ENCODE assay signal across 8 cellular contexts in the genomic region with DNA sequence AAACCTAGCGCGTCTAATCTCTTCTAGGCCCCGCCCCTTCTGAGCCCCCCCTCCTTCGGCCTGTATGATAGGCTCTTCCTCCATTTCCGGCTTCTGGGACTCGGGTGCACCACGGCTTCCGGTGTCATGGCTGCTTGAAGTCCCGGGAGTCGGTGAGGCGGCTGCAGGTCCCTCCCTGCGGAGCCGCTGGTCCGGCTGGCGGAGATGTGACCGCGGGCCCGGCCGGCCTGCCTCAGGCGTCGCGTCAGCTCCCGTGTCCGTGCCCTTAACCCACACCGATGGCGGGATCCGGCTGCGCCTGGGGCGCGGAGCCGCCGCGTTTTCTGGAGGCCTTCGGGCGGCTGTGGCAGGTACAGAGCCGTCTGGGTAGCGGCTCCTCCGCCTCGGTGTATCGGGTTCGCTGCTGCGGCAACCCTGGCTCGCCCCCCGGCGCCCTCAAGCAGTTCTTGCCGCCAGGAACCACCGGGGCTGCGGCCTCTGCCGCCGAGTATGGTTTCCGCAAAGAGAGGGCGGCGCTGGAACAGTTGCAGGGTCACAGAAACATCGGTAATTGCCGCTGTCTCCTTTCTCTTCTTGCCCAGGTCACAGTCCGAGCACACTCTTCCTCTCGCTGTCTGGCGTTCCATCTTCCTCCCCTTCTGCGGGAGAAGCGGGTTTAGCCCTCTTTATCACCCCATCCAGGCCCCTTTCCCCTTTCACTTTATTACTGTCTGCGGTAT. TPM values are rescaled to one million over a fixed set of nuclear protein-coding genes. Genes with fewer than 3 reads are reported as not detected.
A peak's percentile ranks its signal among the peaks of the same experiment; 100 is the strongest.
DNase-seq lines count a peak whose midpoint lies in the region; ATAC-seq and TF ChIP-seq lines count a peak whose summit lies in the region.

A gene with protein sequence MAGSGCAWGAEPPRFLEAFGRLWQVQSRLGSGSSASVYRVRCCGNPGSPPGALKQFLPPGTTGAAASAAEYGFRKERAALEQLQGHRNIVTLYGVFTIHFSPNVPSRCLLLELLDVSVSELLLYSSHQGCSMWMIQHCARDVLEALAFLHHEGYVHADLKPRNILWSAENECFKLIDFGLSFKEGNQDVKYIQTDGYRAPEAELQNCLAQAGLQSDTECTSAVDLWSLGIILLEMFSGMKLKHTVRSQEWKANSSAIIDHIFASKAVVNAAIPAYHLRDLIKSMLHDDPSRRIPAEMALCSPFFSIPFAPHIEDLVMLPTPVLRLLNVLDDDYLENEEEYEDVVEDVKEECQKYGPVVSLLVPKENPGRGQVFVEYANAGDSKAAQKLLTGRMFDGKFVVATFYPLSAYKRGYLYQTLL (plus strand): TSS at position 96 of the 719 bp plus-strand sequence. CDS start 183 bp downstream, at position 279.

- peaks cover 1% of the 10 kb centered on the region for H3K27me3 ChIP-seq in AG04450 (ENCODE audit: control insufficient read depth, insufficient read depth, low read length)
- H3K27me3 ChIP-seq in WERI-Rb-1 (ENCODE audit: insufficient read depth, low read depth, severe bottlenecking) = no peaks in the 10 kb centered on the region
- no peaks in the 10 kb centered on the region for H3K27me3 ChIP-seq in breast epithelium
- no peaks in the 10 kb centered on the region for H3K27me3 ChIP-seq in iPS-20b (ENCODE audit: insufficient read depth, low read length)

- H3K4me1 ChIP-seq in breast epithelium (no peaks in the 10 kb centered on the region), iPS-20b (ENCODE audit: insufficient read depth, low read length) (peaks cover 9% of the 10 kb centered on the region; the same call in 1 of the 2 replicates)

- intact Hi-C loops in breast epithelium (cut with DNase I; ENCODE audit: low total_unique reads) = loop anchor here (10.0 kb wide), 1 partner anchor 1623 kb away; no protein-coding TSS in a partner anchor

- TF ChIP-seq CTCF in AG04450 (IDR thresholded peaks at IDR 0.05; ENCODE audit: low read depth, low read length) (no peak), WERI-Rb-1 (IDR thresholded peaks at IDR 0.05; ENCODE audit: low read depth, low read length) (0 out of 2 replicates have a peak, but pooled peaks have one; percentile 22), breast epithelium (IDR thresholded peaks at IDR 0.05) (no peak)

- DNase-seq in AG04450 (ENCODE audit: low read depth, low spot score) (peak; percentile 63), NCI-H2227 (lab: John Stamatoyannopoulos, UW; ENCODE audit: unreplicated experiment) (peak; percentile 91), WERI-Rb-1 (peak; percentile 97), breast epithelium (ENCODE audit: low spot score in 2 of 2) (peak; percentile 86 to 89)

- ATAC-seq in GM18909 (IDR thresholded peaks at IDR 0.05; ENCODE audit: poor library complexity, unreplicated experiment) (peak; percentile 97), HG03159 (IDR thresholded peaks at IDR 0.05; ENCODE audit: unreplicated experiment) (peak; percentile 97)

- peaks cover 39% of the 10 kb centered on the region for H3K36me3 ChIP-seq in WERI-Rb-1
- H3K36me3 ChIP-seq in breast epithelium = no peaks in the 10 kb centered on the region
- peaks cover 29% of the 10 kb centered on the region for H3K36me3 ChIP-seq in iPS-20b (ENCODE audit: insufficient read depth, low read depth, low read length)

- H3K4me3 ChIP-seq in AG04450 (ENCODE audit: low read depth, low read length) (peak within 1 kb of the TSS; percentile 90), WERI-Rb-1 (ENCODE audit: low read depth, low read length) (peak within 1 kb of the TSS; percentile 88), breast epithelium (peak within 1 kb of the TSS; percentile 77 to 99 (median 93)), iPS-20b (ENCODE audit: low read length) (peak within 1 kb of the TSS; percentile 98), skin epidermis (peak within 1 kb of the TSS; percentile 71 to 100 (median 98))

- H3K27ac ChIP-seq in AG04450 (ENCODE audit: low read depth, low read length) (peak within 1 kb of the TSS; percentile 77), WERI-Rb-1 (peak within 1 kb of the TSS; percentile 75), breast epithelium (peak within 1 kb of the TSS; percentile 90 to 93), iPS-20b (ENCODE audit: low read length) (no peak within 1 kb of the TSS), skin epidermis (peak within 1 kb of the TSS; percentile 86 to 98 (median 94))

- CTCF ChIA-PET in AG04450 (lab: Charles Lee) = no interaction called here

- peak; percentile 23 for TF ChIP-seq POLR2A in breast epithelium (IDR thresholded peaks at IDR 0.05)

- POLR2A ChIA-PET in AG04450 (lab: Yijun Ruan, JAX) = no interaction called here

- H3K9me3 ChIP-seq in AG04450 (ENCODE audit: control insufficient read depth, insufficient read depth, low read length) (no peaks in the 10 kb centered on the region; the same call in 1 of the 2 replicates), WERI-Rb-1 (ENCODE audit: severe bottlenecking) (peaks cover 8% of the 10 kb centered on the region), breast epithelium (no peaks in the 10 kb centered on the region), iPS-20b (ENCODE audit: insufficient read depth, low read depth, low read length) (no peaks in the 10 kb centered on the region)

- H3K9ac ChIP-seq in iPS-20b (ENCODE audit: low read depth, low read length) = peak within 1 kb of the TSS; percentile 94

RNA-seq across cellular contexts. Expression of the gene that starts here (rescaled TPM):
- polyA plus RNA-seq in AG04450 (2011; rRNA removed) = 34.7 and 48.2 TPM in 2 replicates
- polyA minus RNA-seq in AG04450 (2011; rRNA and poly(A)+ RNA removed) = 38.7 and 70.0 TPM in 2 replicates
- 10 to 100 TPM; 44.9 to 68.9 (median 63.8) TPM for total RNA-seq in breast epithelium
